ENCODE assay signal across 25 cellular contexts in genomic region chr20:41998539-41999341, GRCh38.
"Had no signal": no experiment of that assay in that cellular context is flagged by ENCODE, and none has a peak within 500 bp of the region (broad histone marks: within the 10 kb centered on the region; RNA-seq: fewer than 3 reads in every experiment).

No MANE protein-coding gene starts in this region.

- DNase-seq: activated CD4-positive, alpha-beta memory T cell treated with anti-CD3 and anti-CD28 coated beads for 36 hours; activated CD4-positive, alpha-beta T cell treated with anti-CD3 and anti-CD28 coated beads, Interleukin-2, amount 10 ng/mL, durations not matched to agents 7 days and 5 days; activated CD4-positive, CD25-positive, alpha-beta regulatory T cell; activated CD8-positive, alpha-beta memory T cell treated with anti-CD3 and anti-CD28 coated beads for 24 hours; activated effector memory CD4-positive, alpha-beta T cell treated with anti-CD3 and anti-CD28 coated beads, Interleukin-2, amount 50 U/mL, for 16 hours; activated naive CD4-positive, alpha-beta T cell treated with Interleukin-2 at 50 U/mL for 16 hours; activated naive CD8-positive, alpha-beta T cell treated with anti-CD3 and anti-CD28 coated beads, Interleukin-2, amount 50 U/mL, for 24 hours; activated T-cell treated with anti-CD3 and anti-CD28 coated beads, Interleukin-2, amount 50 U/mL, for 4 hours; amniotic stem cell; body of pancreas; Kasumi-1; NCI-H1105 treated with DMSO at 0.1 percent for 48 hours; NCI-H1436 treated with DMSO at 0.1 percent for 48 hours; NCI-H187; NCI-H2081; NCI-H446; NCI-H524; Peyer's patch; SHP77; T-helper 9 cell had no signal

- H3K4me3 Mint-ChIP-seq: activated CD4-positive, alpha-beta memory T cell treated with anti-CD3 and anti-CD28 coated beads for 36 hours; activated CD4-positive, alpha-beta T cell treated with anti-CD3 and anti-CD28 coated beads, Interleukin-2, amount 10 ng/mL, durations not matched to agents 7 days and 5 days; activated naive CD8-positive, alpha-beta T cell treated with anti-CD3 and anti-CD28 coated beads, Interleukin-2, amount 50 U/mL, for 24 hours; activated T-cell treated with anti-CD3 and anti-CD28 coated beads, Interleukin-2, amount 50 U/mL, for 4 hours; central memory CD8-positive, alpha-beta T cell; T-helper 17 cell had no signal

- H3K27me3 Mint-ChIP-seq: activated CD4-positive, alpha-beta memory T cell treated with anti-CD3 and anti-CD28 coated beads for 36 hours; activated CD4-positive, alpha-beta T cell treated with anti-CD3 and anti-CD28 coated beads, Interleukin-2, amount 10 ng/mL, durations not matched to agents 7 days and 5 days; activated naive CD8-positive, alpha-beta T cell treated with anti-CD3 and anti-CD28 coated beads, Interleukin-2, amount 50 U/mL, for 24 hours; central memory CD8-positive, alpha-beta T cell; T-helper 17 cell had no signal

- H3K9me3 ChIP-seq: ascending aorta, body of pancreas had no signal

- H3K4me1 Mint-ChIP-seq: activated CD4-positive, alpha-beta T cell treated with anti-CD3 and anti-CD28 coated beads, Interleukin-2, amount 10 ng/mL, durations not matched to agents 7 days and 5 days; activated naive CD8-positive, alpha-beta T cell treated with anti-CD3 and anti-CD28 coated beads, Interleukin-2, amount 50 U/mL, for 24 hours; central memory CD8-positive, alpha-beta T cell; T-helper 17 cell had no signal

- H3K36me3 Mint-ChIP-seq: activated CD4-positive, alpha-beta memory T cell treated with anti-CD3 and anti-CD28 coated beads for 36 hours had no signal

- H3K27ac Mint-ChIP-seq: activated CD4-positive, alpha-beta memory T cell treated with anti-CD3 and anti-CD28 coated beads for 36 hours; activated CD4-positive, alpha-beta T cell treated with anti-CD3 and anti-CD28 coated beads, Interleukin-2, amount 10 ng/mL, durations not matched to agents 7 days and 5 days; activated naive CD4-positive, alpha-beta T cell treated with anti-CD3 and anti-CD28 coated beads, Interleukin-2, amount 50 U/mL, for 72 hours; activated naive CD8-positive, alpha-beta T cell treated with anti-CD3 and anti-CD28 coated beads, Interleukin-2, amount 50 U/mL, for 24 hours; T-helper 17 cell had no signal

- H3K36me3 ChIP-seq: ascending aorta, Peyer's patch had no signal

- H3K27me3 ChIP-seq: ascending aorta, body of pancreas, Peyer's patch had no signal

- H3K4me3 ChIP-seq: ascending aorta, body of pancreas, Peyer's patch had no signal

- ATAC-seq: activated naive CD4-positive, alpha-beta T cell treated with anti-CD3 and anti-CD28 coated beads, Interleukin-2, amount 50 U/mL, for 72 hours; activated naive CD8-positive, alpha-beta T cell treated with anti-CD3 and anti-CD28 coated beads, Interleukin-2, amount 50 U/mL, for 24 hours; activated T-cell treated with anti-CD3 and anti-CD28 coated beads, Interleukin-2, amount 50 U/mL, for 4 hours; body of pancreas; T-helper 17 cell had no signal

- H3K27ac ChIP-seq: ascending aorta, body of pancreas, Peyer's patch, RWPE1 had no signal

- H3K4me1 ChIP-seq: ascending aorta, body of pancreas, Peyer's patch had no signal
